In the genomic region with DNA sequence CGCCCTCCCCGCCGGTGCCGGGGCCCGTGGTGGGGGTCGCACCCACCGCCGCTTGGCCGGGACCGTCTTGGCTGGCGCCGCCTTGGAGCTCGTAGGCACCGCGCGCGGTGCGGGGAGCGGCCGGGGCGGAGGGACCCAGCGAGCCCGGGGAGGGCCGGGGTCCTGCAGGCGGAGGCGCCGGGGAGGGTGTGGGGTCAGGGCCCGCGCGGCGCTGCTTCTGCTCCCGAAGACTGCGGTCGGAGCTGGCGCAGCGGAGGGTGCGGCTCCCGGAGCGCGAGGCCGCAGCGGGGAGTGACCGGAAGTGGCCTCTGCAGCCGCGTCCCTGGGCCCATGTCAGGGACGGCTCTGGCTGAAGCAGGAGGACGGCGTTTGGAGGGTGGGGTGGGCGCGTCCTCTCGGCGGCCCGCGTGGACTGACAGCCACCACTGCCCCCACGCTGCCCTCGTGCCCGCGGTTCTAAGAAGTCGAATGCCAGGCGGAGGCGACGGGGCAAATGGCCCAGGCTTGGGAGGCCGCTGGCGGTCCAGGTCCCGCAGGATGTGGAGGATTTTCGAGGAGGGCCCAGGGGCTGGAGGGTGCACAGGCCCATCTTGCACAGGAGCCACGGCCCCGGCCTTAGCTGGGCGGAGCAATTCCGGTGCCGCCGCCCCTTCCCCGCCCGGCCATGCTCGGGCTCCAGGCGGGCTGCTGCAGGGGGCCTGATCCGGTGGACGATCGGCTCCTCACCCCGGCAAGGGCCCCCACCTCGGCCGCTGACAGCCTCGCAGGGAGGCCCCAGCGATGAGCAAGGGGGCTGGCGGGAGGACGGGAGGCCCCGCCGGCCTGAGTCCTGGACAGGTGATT, we compare ENCODE assay signal across 8 cellular contexts. TPM values are rescaled to one million over a fixed set of nuclear protein-coding genes. Genes with fewer than 3 reads are reported as not detected.
DNase-seq lines count a peak whose midpoint lies in the region; ATAC-seq and TF ChIP-seq lines count a peak whose summit lies in the region.

No MANE protein-coding gene starts in this region.

- POLR2A ChIA-PET in HEK293T (lab: Yijun Ruan, JAX), result no interaction called here

- no peak for TF ChIP-seq CTCF in AG09309 (IDR thresholded peaks at IDR 0.05; ENCODE audit: control insufficient read depth, insufficient read depth, low read depth, low read length, missing control alignments)
- TF ChIP-seq CTCF in neural crest cell (conservative IDR thresholded peaks at IDR 0.05), result no peak

- peaks cover 6% of the 10 kb centered on the region for H3K4me1 Mint-ChIP-seq in activated CD8-positive, alpha-beta memory T cell treated with anti-CD3 and anti-CD28 coated beads, Interleukin-2, amount 10 ng/mL, durations not matched to agents 7 days and 5 days
- peaks cover 10% of the 10 kb centered on the region for H3K4me1 Mint-ChIP-seq in neural crest cell

- no peak overlapping the region for H3K27ac Mint-ChIP-seq in activated CD8-positive, alpha-beta memory T cell treated with anti-CD3 and anti-CD28 coated beads, Interleukin-2, amount 10 ng/mL, durations not matched to agents 7 days and 5 days
- peak overlapping the region; percentile 92 for H3K27ac Mint-ChIP-seq in neural crest cell (ENCODE audit: unreplicated experiment)

- ATAC-seq in activated CD8-positive, alpha-beta memory T cell treated with anti-CD3 and anti-CD28 coated beads, Interleukin-2, amount 10 ng/mL, durations not matched to agents 7 days and 5 days, result peak; percentile 27

- peak overlapping the region; percentile 60 for H3K4me3 ChIP-seq in AG09309 (ENCODE audit: control insufficient read depth, low read depth, low read length)

- CTCF ChIA-PET in HEK293T (lab: Yijun Ruan, JAX), result no interaction called here
- CTCF ChIA-PET in activated CD8-positive, alpha-beta memory T cell treated with anti-CD3 and anti-CD28 coated beads, Interleukin-2, amount 10 ng/mL, durations not matched to agents 7 days and 5 days (lab: Charles Lee), result no interaction called here

- no peak overlapping the region for H3K4me3 Mint-ChIP-seq in activated CD8-positive, alpha-beta memory T cell treated with anti-CD3 and anti-CD28 coated beads, Interleukin-2, amount 10 ng/mL, durations not matched to agents 7 days and 5 days
- H3K4me3 Mint-ChIP-seq in neural crest cell, result peak overlapping the region; percentile 82

- H3K27me3 Mint-ChIP-seq in activated CD8-positive, alpha-beta memory T cell treated with anti-CD3 and anti-CD28 coated beads, Interleukin-2, amount 10 ng/mL, durations not matched to agents 7 days and 5 days, result peaks cover 53% of the 10 kb centered on the region
- peaks cover 3% of the 10 kb centered on the region for H3K27me3 Mint-ChIP-seq in neural crest cell (ENCODE audit: low read depth)

- peaks cover 4% of the 10 kb centered on the region for H3K9me3 Mint-ChIP-seq in activated CD8-positive, alpha-beta memory T cell treated with anti-CD3 and anti-CD28 coated beads, Interleukin-2, amount 10 ng/mL, durations not matched to agents 7 days and 5 days (ENCODE audit: low read depth)
- no peaks in the 10 kb centered on the region for H3K9me3 Mint-ChIP-seq in neural crest cell

- no peak for DNase-seq in AG09309 (ENCODE audit: low read depth)
- DNase-seq in HEK293T (ENCODE audit: extremely low spot score), result peak; percentile 39
- DNase-seq in activated CD8-positive, alpha-beta memory T cell treated with anti-CD3 and anti-CD28 coated beads, Interleukin-2, amount 10 ng/mL, durations not matched to agents 7 days and 5 days, result no peak
- DNase-seq in glomerular visceral epithelial cell (ENCODE audit: extremely low spot score), result peak; percentile 39
- DNase-seq in neural crest cell (ENCODE audit: low read depth, low spot score), result peak; percentile 50
- DNase-seq in SIG-M5 treated with dmso at 0.1 percent for 504 hours (lab: John Stamatoyannopoulos, UW; ENCODE audit: unreplicated experiment), result no peak
- no peak for DNase-seq in NK-92 treated with Interleukin-12 subunit alpha and Interleukin-12 subunit beta, amount 100 ng/mL, for 24 hours (lab: John Stamatoyannopoulos, UW)
- DNase-seq in amniotic stem cell (lab: John Stamatoyannopoulos, UW), result no peak

- H3K36me3 Mint-ChIP-seq in activated CD8-positive, alpha-beta memory T cell treated with anti-CD3 and anti-CD28 coated beads, Interleukin-2, amount 10 ng/mL, durations not matched to agents 7 days and 5 days, result peaks cover 5% of the 10 kb centered on the region
- peaks cover 11% of the 10 kb centered on the region for H3K36me3 Mint-ChIP-seq in neural crest cell (ENCODE audit: low read depth)

TF ChIP-seq in HEK293T, 16 proteins besides CTCF, POLR2A, EP300 and RAD21:
- TF ChIP-seq L3MBTL2 (conservative IDR thresholded peaks at IDR 0.05), result peak; percentile 76; the same call in 1 of the 2 replicates
- TF ChIP-seq, protein P1, sequence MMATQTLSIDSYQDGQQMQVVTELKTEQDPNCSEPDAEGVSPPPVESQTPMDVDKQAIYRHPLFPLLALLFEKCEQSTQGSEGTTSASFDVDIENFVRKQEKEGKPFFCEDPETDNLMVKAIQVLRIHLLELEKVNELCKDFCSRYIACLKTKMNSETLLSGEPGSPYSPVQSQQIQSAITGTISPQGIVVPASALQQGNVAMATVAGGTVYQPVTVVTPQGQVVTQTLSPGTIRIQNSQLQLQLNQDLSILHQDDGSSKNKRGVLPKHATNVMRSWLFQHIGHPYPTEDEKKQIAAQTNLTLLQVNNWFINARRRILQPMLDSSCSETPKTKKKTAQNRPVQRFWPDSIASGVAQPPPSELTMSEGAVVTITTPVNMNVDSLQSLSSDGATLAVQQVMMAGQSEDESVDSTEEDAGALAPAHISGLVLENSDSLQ (IDR thresholded peaks at IDR 0.05), result peak; percentile 87
- TF ChIP-seq FOXM1 (IDR thresholded peaks at IDR 0.05; ENCODE audit: borderline replicate concordance), result no peak
- no peak for TF ChIP-seq ARNT (IDR thresholded peaks at IDR 0.05)
- no peak for TF ChIP-seq FOXA1 (IDR thresholded peaks at IDR 0.05)
- TF ChIP-seq ZNF384 (IDR thresholded peaks at IDR 0.05), result no peak
- TF ChIP-seq HDGF (IDR thresholded peaks at IDR 0.05; ENCODE audit: borderline replicate concordance), result no peak
- no peak for TF ChIP-seq ELF4 (IDR thresholded peaks at IDR 0.05)

RNA-seq across cellular contexts. Expression of a gene that starts 7.7 kb away (rescaled TPM):
- total RNA-seq in activated CD8-positive, alpha-beta memory T cell treated with anti-CD3 and anti-CD28 coated beads, Interleukin-2, amount 10 ng/mL, durations not matched to agents 7 days and 5 days, result 1 to 10 TPM; 8.2 to 9.2 TPM
- total RNA-seq in neural crest cell, result 19.8 and 21.8 TPM in 2 replicates

RNA-seq across cellular contexts. Expression of a gene that starts 33.2 kb away (rescaled TPM):
- 1 to 10 TPM; 1.0 to 1.3 TPM for total RNA-seq in activated CD8-positive, alpha-beta memory T cell treated with anti-CD3 and anti-CD28 coated beads, Interleukin-2, amount 10 ng/mL, durations not matched to agents 7 days and 5 days
- total RNA-seq in neural crest cell, result 12.2 and 13.2 TPM in 2 replicates

RNA-seq across cellular contexts. Expression of a gene that starts 60.0 kb away (rescaled TPM):
- 10 to 100 TPM; 15.0 to 18.6 TPM for total RNA-seq in activated CD8-positive, alpha-beta memory T cell treated with anti-CD3 and anti-CD28 coated beads, Interleukin-2, amount 10 ng/mL, durations not matched to agents 7 days and 5 days
- 87.0 and 90.2 TPM in 2 replicates for total RNA-seq in neural crest cell

Comparison
In these comparisons a context has a peak if more than half of its experiments do, and no peak if none do; other contexts are left out.
1. DNase-seq: peak in HEK293T (single experiment), glomerular visceral epithelial cell (single experiment) and neural crest cell (single experiment); none in AG09309 (single experiment), activated CD8-positive, alpha-beta memory T cell treated with anti-CD3 and anti-CD28 coated beads, Interleukin-2, amount 10 ng/mL, durations not matched to agents 7 days and 5 days (single experiment), SIG-M5 treated with dmso at 0.1 percent for 504 hours (single experiment), NK-92 treated with Interleukin-12 subunit alpha and Interleukin-12 subunit beta, amount 100 ng/mL, for 24 hours (single experiment) and amniotic stem cell (single experiment).